10 cellular contexts compared by ENCODE assay signal in genomic region chr10:6299743-6300105, GRCh38.
DNase-seq lines count a peak whose midpoint lies in the region; TF ChIP-seq lines count a peak whose summit lies in the region.
"Had no signal": no experiment of that assay in that cellular context is flagged by ENCODE, and none has a peak within 500 bp of the region (broad histone marks: within the 10 kb centered on the region; RNA-seq: fewer than 3 reads in every experiment).

No MANE protein-coding gene starts in this region.

- H3K4me3 ChIP-seq in Loucy (ENCODE audit: low read length, poor library complexity, severe bottlenecking) (peak overlapping the region; percentile 6), ascending aorta (no peak overlapping the region), neutrophil (ENCODE audit: low read depth in 1 of 2, low read length in 1 of 2) (no peak overlapping the region)

- no peaks in the 10 kb centered on the region for H3K79me2 ChIP-seq in Loucy (ENCODE audit: insufficient read depth, low read length)

- H2AFZ ChIP-seq in Loucy (ENCODE audit: low read length): no peak overlapping the region

- H3F3A ChIP-seq in Loucy (ENCODE audit: low read depth): no peaks in the 10 kb centered on the region

- no peaks in the 10 kb centered on the region for H4K20me1 ChIP-seq in Loucy (ENCODE audit: insufficient read depth, low read length, poor library complexity, severe bottlenecking)

- peaks cover 54% of the 10 kb centered on the region for H3K36me3 Mint-ChIP-seq in Calu3 (ENCODE audit: insufficient read depth, unreplicated experiment)

- H3K9me2 ChIP-seq in Loucy (replicated peaks; ENCODE audit: low read depth, low read length): no peaks in the 10 kb centered on the region

- DNase-seq in Calu3 (no peak), ascending aorta (ENCODE audit: low spot score in 2 of 2) (no peak), SKM-1 (lab: John Stamatoyannopoulos, UW; ENCODE audit: unreplicated experiment) (no peak), KG1 (lab: John Stamatoyannopoulos, UW) (no peak), H4 (ENCODE audit: low spot score) (no peak)
- DNase-seq: H7, NCI-H187 treated with DMSO at 0.1 percent for 48 hours, OCI-M1 had no signal

- H3K9me3 Mint-ChIP-seq in Calu3 (ENCODE audit: low read depth, unreplicated experiment): no peaks in the 10 kb centered on the region

- H3K27ac ChIP-seq in ascending aorta: peak overlapping the region; percentile 23 to 45
- peak overlapping the region; percentile 74 for H3K27ac ChIP-seq in neutrophil

- peaks cover 17% of the 10 kb centered on the region for H3K4me1 ChIP-seq in Loucy (ENCODE audit: insufficient read depth, low read length, poor library complexity, severe bottlenecking)
- peaks cover 20 to 39% of the 10 kb centered on the region in 2 donors for H3K4me1 ChIP-seq in ascending aorta
- H3K4me1 ChIP-seq in neutrophil (ENCODE audit: control insufficient read depth in 1 of 2, insufficient read depth in 1 of 2, low read depth in 1 of 2, low read length in 1 of 2): peaks cover 30 to 42% of the 10 kb centered on the region in 2 experiments

- CTCF ChIA-PET in Calu3 (lab: Charles Lee): interaction anchor here (0.5 to 2.5 kb wide), 8 partner anchors 8 to 446 kb away, joined by 3 to 13 read pairs (median 5); partner anchors contain the start of gene PFKFB3

- H3K27ac Mint-ChIP-seq in Calu3 (ENCODE audit: unreplicated experiment): peak overlapping the region; percentile 97

- H3K9ac ChIP-seq in Loucy (ENCODE audit: low read depth, low read length, poor library complexity, severe bottlenecking): no peak overlapping the region

- BruUV-seq in Calu3 (replicated peaks; lab: Mats Ljungman, UMichigan): no TSS peak

- peak overlapping the region; percentile 35 for H3K4me2 ChIP-seq in Loucy (ENCODE audit: low read depth, low read length, poor library complexity, severe bottlenecking)

- no peaks in the 10 kb centered on the region for H3K27me3 Mint-ChIP-seq in Calu3 (ENCODE audit: unreplicated experiment)

- H3K4me1 Mint-ChIP-seq in Calu3 (ENCODE audit: low read depth, unreplicated experiment): peaks cover 84% of the 10 kb centered on the region

- TF ChIP-seq CTCF in Calu3 (IDR thresholded peaks at IDR 0.05; ENCODE audit: unreplicated experiment): no peak
- no peak for TF ChIP-seq CTCF in Loucy (conservative IDR thresholded peaks at IDR 0.05; ENCODE audit: low read length)
- no peak for TF ChIP-seq CTCF in ascending aorta (IDR thresholded peaks at IDR 0.05)
- no peak for TF ChIP-seq CTCF in neutrophil (IDR thresholded peaks at IDR 0.05)

- H3K9me3 ChIP-seq in Loucy (ENCODE audit: insufficient read depth, low read depth, low read length): no peaks in the 10 kb centered on the region
- H3K9me3 ChIP-seq in ascending aorta: no peaks in the 10 kb centered on the region
- H3K9me3 ChIP-seq in neutrophil: no peaks in the 10 kb centered on the region

- intact Hi-C loops in Calu3 (cut with micrococcal nuclease; ENCODE audit: unreplicated experiment): loop anchor here (1.0 to 10.0 kb wide), 5 partner anchors 15 to 325 kb away; partner anchors contain the start of genes IL15RA and PFKFB3
- intact Hi-C loops in ascending aorta (cut with DNase I): no loop called here

- peak overlapping the region; percentile 20 for H3K4me3 Mint-ChIP-seq in Calu3 (ENCODE audit: low read depth, unreplicated experiment)

- no peaks in the 10 kb centered on the region for H3K36me3 ChIP-seq in Loucy (ENCODE audit: insufficient read depth, low read length)
- H3K36me3 ChIP-seq in ascending aorta: no peaks in the 10 kb centered on the region
- no peaks in the 10 kb centered on the region for H3K36me3 ChIP-seq in neutrophil

- H3K27me3 ChIP-seq in Loucy (ENCODE audit: insufficient read depth, low read length, poor library complexity, severe bottlenecking) (no peaks in the 10 kb centered on the region), ascending aorta (no peaks in the 10 kb centered on the region), neutrophil (no peaks in the 10 kb centered on the region)
